28 cellular contexts compared by ENCODE assay signal in genomic region chr9:7143801-7144200, GRCh38.
"Had no signal": no experiment of that assay in that cellular context is flagged by ENCODE, and none has a peak within 500 bp of the region (broad histone marks: within the 10 kb centered on the region; RNA-seq: fewer than 3 reads in every experiment).

No MANE protein-coding gene starts in this region.

- H3K9me3 Mint-ChIP-seq: natural killer cell; neural crest cell; stimulated activated memory B cell treated with anti-CD40 and anti-IgM and Interleukin-4, amounts not matched to agents 10 μg/mL and 1 μg/mL and 100 μg/mL, for 72 hours had no signal

- ATAC-seq: left colon; lower lobe of right lung; natural killer cell; pancreas; sciatic nerve; stimulated activated memory B cell treated with anti-CD40 and anti-IgM and Interleukin-4, amounts not matched to agents 10 μg/mL and 1 μg/mL and 100 μg/mL, for 72 hours; stimulated activated naive CD8-positive, alpha-beta T cell treated with anti-CD3 and anti-CD28 coated beads, Interleukin-15, Interleukin-2, amounts not matched to agents 100 U/mL and 50 U/mL, for 24 hours had no signal

- H3K36me3 Mint-ChIP-seq: natural killer cell had no signal

- H3K4me1 ChIP-seq: lower lobe of right lung, pancreas, upper lobe of left lung had no signal

- H3K4me1 Mint-ChIP-seq: neural crest cell had no signal

- H3K4me3 ChIP-seq: coronary artery, esophagus squamous epithelium, heart right ventricle, lower lobe of right lung, pancreas, smooth muscle cell, testis, tibial artery, upper lobe of left lung had no signal

- H3K4me2 ChIP-seq: smooth muscle cell had no signal

- H3K36me3 ChIP-seq: pancreas, tibial artery had no signal

- DNase-seq: dermis blood vessel endothelial cell; effector memory CD4-positive, alpha-beta T cell; erythroblast; esophagus squamous epithelium; foreskin melanocyte; glutamatergic neuron; heart right ventricle; hippocampal formation; left colon; left ventricle myocardium superior; lower lobe of right lung; natural killer cell; pancreas; retina; stimulated activated CD4-positive, alpha-beta T cell treated with anti-CD3 and anti-CD28 coated beads, Interleukin-12 subunit alpha, Interleukin-12 subunit beta, amount 100 ng/mL, for 4 hours; stimulated activated CD4-positive, alpha-beta T cell treated with anti-CD3 and anti-CD28 coated beads, Interleukin-1b, Interleukin-23, amount 100 ng/mL, for 48 hours; stimulated activated CD4-positive, alpha-beta T cell treated with anti-CD3 and anti-CD28 coated beads, Interleukin-4, amount 100 ng/mL, for 1 hour; stimulated activated naive CD8-positive, alpha-beta T cell treated with anti-CD3 and anti-CD28 coated beads, Interleukin-15, Interleukin-2, amounts not matched to agents 100 U/mL and 50 U/mL, for 24 hours; substantia nigra; testis; tibial artery; upper lobe of left lung had no signal

- H3K9me3 ChIP-seq: esophagus squamous epithelium, heart right ventricle, lower lobe of right lung, neutrophil, pancreas, testis, tibial artery, upper lobe of left lung had no signal

- H3K27ac Mint-ChIP-seq: stimulated activated memory B cell treated with anti-CD40 and anti-IgM and Interleukin-4, amounts not matched to agents 10 μg/mL and 1 μg/mL and 100 μg/mL, for 72 hours had no signal

- H3K27ac ChIP-seq: coronary artery, esophagus squamous epithelium, lower lobe of right lung, neutrophil, pancreas, testis, tibial artery, upper lobe of left lung had no signal

- H3K27me3 ChIP-seq: esophagus squamous epithelium, heart right ventricle, neutrophil, pancreas, testis, tibial artery, upper lobe of left lung had no signal

- H3K27me3 Mint-ChIP-seq: stimulated activated memory B cell treated with anti-CD40 and anti-IgM and Interleukin-4, amounts not matched to agents 10 μg/mL and 1 μg/mL and 100 μg/mL, for 72 hours had no signal

- H3K4me3 Mint-ChIP-seq: natural killer cell; neural crest cell; stimulated activated memory B cell treated with anti-CD40 and anti-IgM and Interleukin-4, amounts not matched to agents 10 μg/mL and 1 μg/mL and 100 μg/mL, for 72 hours had no signal
